26 cellular contexts compared by ENCODE assay signal in genomic region chr20:51184289-51184688, GRCh38.
DNase-seq lines count a peak whose midpoint lies in the region; TF ChIP-seq lines count a peak whose summit lies in the region.
"Had no signal": no experiment of that assay in that cellular context is flagged by ENCODE, and none has a peak within 500 bp of the region (broad histone marks: within the 10 kb centered on the region; RNA-seq: fewer than 3 reads in every experiment).

No MANE protein-coding gene starts in this region.

- no peak overlapping the region for H2BK120ac ChIP-seq in mesendoderm (ENCODE audit: low read depth, low read length)

- H3K18ac ChIP-seq in mesendoderm (ENCODE audit: low read length), result no peak overlapping the region

- no peaks in the 10 kb centered on the region for H3K79me1 ChIP-seq in mesendoderm (ENCODE audit: low read length)

- H2AK5ac ChIP-seq in mesendoderm (ENCODE audit: low read length), result no peak overlapping the region

- H4K8ac ChIP-seq in mesendoderm (ENCODE audit: low read depth, low read length), result no peak overlapping the region

- H3K27me3 ChIP-seq in mesendoderm (ENCODE audit: insufficient read depth, low read length, poor library complexity), result no peaks in the 10 kb centered on the region
- H3K27me3 ChIP-seq: BLaER1, pancreas, right atrium auricular region had no signal

- no peak overlapping the region for H3K27ac ChIP-seq in HEK293 (ENCODE audit: extremely low read depth, low read depth, low read length)
- no peak overlapping the region for H3K27ac ChIP-seq in mesendoderm (ENCODE audit: low read depth, low read length)
- H3K27ac ChIP-seq: BLaER1, esophagus muscularis mucosa, KMS-11, left lung, pancreas, right atrium auricular region had no signal

- WGBS in mesendoderm (ENCODE audit: extremely low coverage, insufficient coverage, low lambda C conversion rate), result no CpG with 5 or more reads among the region's 2 CpGs

- no peak overlapping the region for H3K4ac ChIP-seq in mesendoderm (ENCODE audit: low read depth, low read length)

- H3K4me1 ChIP-seq in HEK293 (ENCODE audit: control insufficient read depth, insufficient read depth, low read length) (no peaks in the 10 kb centered on the region), mesendoderm (ENCODE audit: control insufficient read depth, low read depth, low read length) (peaks cover 10% of the 10 kb centered on the region)
- H3K4me1 ChIP-seq: esophagus muscularis mucosa, left lung, pancreas, right atrium auricular region had no signal

- H3K4me2 ChIP-seq in mesendoderm (ENCODE audit: low read length), result no peak overlapping the region
- H3K4me2 ChIP-seq: BLaER1, GM23338, KMS-11, smooth muscle cell had no signal

- H2BK5ac ChIP-seq in mesendoderm (ENCODE audit: low read length), result no peak overlapping the region

- CTCF ChIA-PET in HEK293 (lab: Yijun Ruan, JAX), result no interaction called here

- no peak overlapping the region for H3K56ac ChIP-seq in mesendoderm (ENCODE audit: low read length)

- H3K4me3 ChIP-seq in AG10803 (ENCODE audit: low read length) (no peak overlapping the region), HEK293 (ENCODE audit: low read depth, low read length) (no peak overlapping the region), astrocyte of the cerebellum (ENCODE audit: low read depth, low read length) (no peak overlapping the region), mesendoderm (ENCODE audit: low read length) (no peak overlapping the region)
- H3K4me3 ChIP-seq: BLaER1, dorsolateral prefrontal cortex, esophagus muscularis mucosa, GM23338, left lung, pancreas, right atrium auricular region, smooth muscle cell had no signal

- no peaks in the 10 kb centered on the region for H3K9me3 ChIP-seq in HEK293 (ENCODE audit: control insufficient read depth, insufficient read depth, low read depth, low read length)
- H3K9me3 ChIP-seq: BLaER1, esophagus muscularis mucosa, left lung, pancreas, right atrium auricular region had no signal

- DNase-seq in AG10803 (ENCODE audit: low read depth), result peak; percentile 26
- DNase-seq in astrocyte of the cerebellum (ENCODE audit: low read depth), result peak; percentile 29
- DNase-seq in mesendoderm, result peak; percentile 38
- DNase-seq in hypothalamus (lab: John Stamatoyannopoulos, UW), result no peak
- DNase-seq in G401 (ENCODE audit: low spot score), result no peak
- no peak for DNase-seq in NCI-H146 (lab: John Stamatoyannopoulos, UW)
- no peak for DNase-seq in MV-4-11 (lab: John Stamatoyannopoulos, UW)
- DNase-seq: activated CD4-positive, alpha-beta T cell treated with anti-CD3 and anti-CD28 coated beads, Interleukin-2, amount 50 U/mL, for 48 hours; activated CD4-positive, CD25-positive, alpha-beta regulatory T cell treated with anti-CD3 and anti-CD28 coated beads, Interleukin-2, amount 50 U/mL, for 72 hours; activated naive CD4-positive, alpha-beta T cell treated with Interleukin-2 at 50 U/mL for 16 hours; dorsolateral prefrontal cortex; GDM1; left lung; NCI-H345; NCI-H69; pancreas; SHP77; stimulated activated naive CD4-positive, alpha-beta T cell treated with Interleukin-2 at 50 U/mL for 16 hours; T-helper 2 cell had no signal

- H3K23ac ChIP-seq in mesendoderm (ENCODE audit: low read length), result no peak overlapping the region

- no peaks in the 10 kb centered on the region for H3K79me2 ChIP-seq in mesendoderm (ENCODE audit: control insufficient read depth, insufficient read depth, low read length)

- no peak overlapping the region for H2BK15ac ChIP-seq in mesendoderm (replicated peaks; ENCODE audit: low read depth)

- no peak overlapping the region for H3K9ac ChIP-seq in mesendoderm (ENCODE audit: low read length)
- H3K9ac ChIP-seq: BLaER1, KMS-11 had no signal

- H4K5ac ChIP-seq in mesendoderm (ENCODE audit: low read length), result no peak overlapping the region

- H3K36me3 ChIP-seq in HEK293 (ENCODE audit: control insufficient read depth in 2 of 2, insufficient read depth in 1 of 2, low read length in 2 of 2) (no peaks in the 10 kb centered on the region), mesendoderm (ENCODE audit: control insufficient read depth, insufficient read depth, low read length) (no peaks in the 10 kb centered on the region)
- H3K36me3 ChIP-seq: BLaER1, esophagus muscularis mucosa, left lung, pancreas, right atrium auricular region had no signal

- TF ChIP-seq CTCF in AG10803 (conservative IDR thresholded peaks at IDR 0.05; ENCODE audit: low read length), result no peak
- TF ChIP-seq CTCF in HEK293 (tag by site-specific recombination; IDR thresholded peaks at IDR 0.05), result no peak
- no peak for TF ChIP-seq CTCF in astrocyte of the cerebellum (IDR thresholded peaks at IDR 0.05; ENCODE audit: low read depth, low read length, missing control alignments)

- POLR2A ChIA-PET in HEK293 (lab: Yijun Ruan, JAX), result no interaction called here

- in situ Hi-C loops in astrocyte of the cerebellum (cut with HindIII; ENCODE audit: low sequenced_read_pairs), result no loop called here
- in situ Hi-C loops in G401 (cut with HindIII; ENCODE audit: low sequenced_read_pairs), result no loop called here

TF ChIP-seq in HEK293, 187 proteins besides CTCF, POLR2A, EP300 and RAD21:
- TF ChIP-seq ZNF600 (tag by site-specific recombination; IDR thresholded peaks at IDR 0.05) (peak; percentile 66; the same call in 1 of the 2 replicates), ZNF514 (tag by site-specific recombination; IDR thresholded peaks at IDR 0.05) (no peak), ZBTB49 (tag by site-specific recombination; IDR thresholded peaks at IDR 0.05; ENCODE audit: low read depth) (no peak), ZNF341 (tag by site-specific recombination; IDR thresholded peaks at IDR 0.05; ENCODE audit: low read depth) (no peak)

Comparison
In these comparisons a context has a peak if more than half of its experiments do, and no peak if none do; other contexts are left out.
1. DNase-seq: peak in AG10803 (single experiment), astrocyte of the cerebellum (single experiment) and mesendoderm (single experiment); none in hypothalamus (0 of 51), G401 (single experiment), NCI-H146 (single experiment) and MV-4-11 (single experiment).